Comparison of ENCODE assay signal across 16 cellular contexts in genomic region chr7:17069146-17069545, GRCh38.
DNase-seq lines count a peak whose midpoint lies in the region; ATAC-seq and TF ChIP-seq lines count a peak whose summit lies in the region.
"Had no signal": no experiment of that assay in that cellular context is flagged by ENCODE, and none has a peak within 500 bp of the region (broad histone marks: within the 10 kb centered on the region; RNA-seq: fewer than 3 reads in every experiment).

No MANE protein-coding gene starts in this region.

- no peak overlapping the region for H3K4me3 ChIP-seq in GM12865 (ENCODE audit: low read depth, low read length)
- H3K4me3 ChIP-seq: K562, prostate gland had no signal

- ATAC-seq in GM19035 (IDR thresholded peaks at IDR 0.05; ENCODE audit: unreplicated experiment) (peak; percentile 43), HG03060 (IDR thresholded peaks at IDR 0.05; ENCODE audit: low read depth, unreplicated experiment) (peak; percentile 36), esophagus mucosa (peak; percentile 97)
- ATAC-seq: K562 had no signal

- in situ Hi-C loops in G401 (cut with HindIII; ENCODE audit: low sequenced_read_pairs) = no loop called here

- TF ChIP-seq CTCF in GM12865 (IDR thresholded peaks at IDR 0.05; ENCODE audit: insufficient read depth, low read depth, low read length, missing control alignments) = no peak

- DNase-seq in GM12865 (ENCODE audit: low read depth) = peak; percentile 35
- DNase-seq in activated CD8-positive, alpha-beta memory T cell treated with anti-CD3 and anti-CD28 coated beads, Interleukin-2, amount 50 U/mL, for 4 hours = no peak
- DNase-seq in NCI-H524 (lab: John Stamatoyannopoulos, UW) = no peak
- DNase-seq in G401 (ENCODE audit: low spot score) = no peak
- DNase-seq in HK-2 (ENCODE audit: unreplicated experiment) = no peak
- DNase-seq: activated T-cell treated with anti-CD3 and anti-CD28 coated beads, Interleukin-2, amount 50 U/mL, for 1 hour; DMS53; kidney; NCI-H1436 treated with DMSO at 0.1 percent for 48 hours; NCI-H526 treated with DMSO at 0.1 percent for 48 hours; RPMI8226 had no signal

Comparison
In these comparisons a context has a peak if more than half of its experiments do, and no peak if none do; other contexts are left out.
1. ATAC-seq: peak in every context shown above with its lines; median percentile 97 in esophagus mucosa; 43 in GM19035; 36 in HG03060.